In the genomic region with DNA sequence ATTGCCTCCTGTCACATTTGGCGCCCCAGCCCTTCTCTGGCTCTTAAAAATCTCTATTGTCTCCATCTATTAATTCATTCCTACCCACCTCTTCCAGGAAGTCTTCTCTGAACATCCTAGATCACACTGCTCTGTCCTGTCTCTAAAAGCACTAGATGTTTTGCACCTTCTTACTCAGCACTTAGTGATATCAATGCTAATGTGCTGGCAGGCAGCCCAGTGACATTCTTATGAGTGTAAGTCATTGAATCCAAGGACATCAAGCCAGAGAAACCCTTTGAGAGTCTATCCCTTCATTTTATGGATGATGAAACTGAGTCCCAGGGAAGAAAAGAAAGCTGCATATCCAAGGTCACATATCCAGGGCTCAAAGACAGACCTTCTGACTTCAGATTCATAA, we compare ENCODE assay signal across 12 cellular contexts. TPM values are rescaled to one million over a fixed set of nuclear protein-coding genes. Genes with fewer than 3 reads are reported as not detected.
DNase-seq lines count a peak whose midpoint lies in the region; ATAC-seq, FAIRE-seq and TF ChIP-seq lines count a peak whose summit lies in the region.
"Had no signal": no experiment of that assay in that cellular context is flagged by ENCODE, and none has a peak within 500 bp of the region (broad histone marks: within the 10 kb centered on the region; RNA-seq: fewer than 3 reads in every experiment).

No MANE protein-coding gene starts in this region.

- FAIRE-seq in D721Med (lab: Jason Lieb, UNC) = no peak

- TF ChIP-seq CTCF in D721Med (IDR thresholded peaks at IDR 0.05; ENCODE audit: insufficient read depth, missing control alignments) (no peak), GM10266 (IDR thresholded peaks at IDR 0.05; ENCODE audit: control insufficient read depth, insufficient read depth, low read depth, missing control alignments) (no peak)

- no peak overlapping the region for H3K4me3 Mint-ChIP-seq in T-helper 2 cell treated with Interferon-gamma antibody and Interleukin-4, amounts not matched to agents 5 μg/mL and 100 μg/mL, for 36 hours
- H3K4me3 Mint-ChIP-seq: central memory CD8-positive, alpha-beta T cell had no signal

- H3K9me3 Mint-ChIP-seq in T-helper 2 cell treated with Interferon-gamma antibody and Interleukin-4, amounts not matched to agents 5 μg/mL and 100 μg/mL, for 36 hours = no peaks in the 10 kb centered on the region
- H3K9me3 Mint-ChIP-seq: central memory CD8-positive, alpha-beta T cell had no signal

- H3K36me3 Mint-ChIP-seq in T-helper 2 cell treated with Interferon-gamma antibody and Interleukin-4, amounts not matched to agents 5 μg/mL and 100 μg/mL, for 36 hours (ENCODE audit: low read depth) = no peaks in the 10 kb centered on the region

- H3K4me1 Mint-ChIP-seq in T-helper 2 cell treated with Interferon-gamma antibody and Interleukin-4, amounts not matched to agents 5 μg/mL and 100 μg/mL, for 36 hours (ENCODE audit: low read depth) = peaks cover 4% of the 10 kb centered on the region
- H3K4me1 Mint-ChIP-seq: central memory CD8-positive, alpha-beta T cell had no signal

- H3K27ac Mint-ChIP-seq in T-helper 2 cell treated with Interferon-gamma antibody and Interleukin-4, amounts not matched to agents 5 μg/mL and 100 μg/mL, for 36 hours = no peak overlapping the region

- peak; percentile 64 for ATAC-seq in SK-N-SH treated with all-trans-retinoic acid at 6 μM for 48 hours

- peaks cover 19% of the 10 kb centered on the region for H3K27me3 Mint-ChIP-seq in T-helper 2 cell treated with Interferon-gamma antibody and Interleukin-4, amounts not matched to agents 5 μg/mL and 100 μg/mL, for 36 hours (ENCODE audit: low read depth)

- DNase-seq in AG08396 (ENCODE audit: low spot score) = peak; percentile 37
- DNase-seq in H4 (ENCODE audit: low spot score) = peak; percentile 50
- DNase-seq in glomerular visceral epithelial cell (ENCODE audit: extremely low spot score) = peak; percentile 86
- no peak for DNase-seq in D721Med (ENCODE audit: insufficient read length, low spot score)
- DNase-seq in GM10266 (ENCODE audit: extremely low spot score) = no peak
- DNase-seq in T-helper 2 cell treated with Interferon-gamma antibody and Interleukin-4, amounts not matched to agents 5 μg/mL and 100 μg/mL, for 36 hours (ENCODE audit: low spot score) = no peak
- DNase-seq in retina = no peak
- DNase-seq: GF-D8; hippocampal formation; stimulated activated CD4-positive, alpha-beta T cell treated with anti-CD3 and anti-CD28 coated beads, Interleukin-12 subunit alpha, Interleukin-12 subunit beta, amount 100 ng/mL, for 4 hours had no signal

TF ChIP-seq in SK-N-SH treated with all-trans-retinoic acid at 6 μM for 48 hours, 23 proteins besides CTCF, POLR2A, EP300 and RAD21:
- peak; percentile 37; the same call in 1 of the 2 replicates for TF ChIP-seq ZFP3 (CRISPR knock-in tag; IDR thresholded peaks at IDR 0.05)
- no peak for TF ChIP-seq CSDC2 (CRISPR knock-in tag; IDR thresholded peaks at IDR 0.05)
- no peak for TF ChIP-seq ARNTL (CRISPR knock-in tag; IDR thresholded peaks at IDR 0.05; ENCODE audit: borderline replicate concordance, low read depth)
- no peak for TF ChIP-seq ESRRG (CRISPR knock-in tag; IDR thresholded peaks at IDR 0.05)
- no peak for TF ChIP-seq ZNF70 (CRISPR knock-in tag; IDR thresholded peaks at IDR 0.05)
- TF ChIP-seq OSR1 (CRISPR knock-in tag; IDR thresholded peaks at IDR 0.05) = no peak
- TF ChIP-seq, protein P1, sequence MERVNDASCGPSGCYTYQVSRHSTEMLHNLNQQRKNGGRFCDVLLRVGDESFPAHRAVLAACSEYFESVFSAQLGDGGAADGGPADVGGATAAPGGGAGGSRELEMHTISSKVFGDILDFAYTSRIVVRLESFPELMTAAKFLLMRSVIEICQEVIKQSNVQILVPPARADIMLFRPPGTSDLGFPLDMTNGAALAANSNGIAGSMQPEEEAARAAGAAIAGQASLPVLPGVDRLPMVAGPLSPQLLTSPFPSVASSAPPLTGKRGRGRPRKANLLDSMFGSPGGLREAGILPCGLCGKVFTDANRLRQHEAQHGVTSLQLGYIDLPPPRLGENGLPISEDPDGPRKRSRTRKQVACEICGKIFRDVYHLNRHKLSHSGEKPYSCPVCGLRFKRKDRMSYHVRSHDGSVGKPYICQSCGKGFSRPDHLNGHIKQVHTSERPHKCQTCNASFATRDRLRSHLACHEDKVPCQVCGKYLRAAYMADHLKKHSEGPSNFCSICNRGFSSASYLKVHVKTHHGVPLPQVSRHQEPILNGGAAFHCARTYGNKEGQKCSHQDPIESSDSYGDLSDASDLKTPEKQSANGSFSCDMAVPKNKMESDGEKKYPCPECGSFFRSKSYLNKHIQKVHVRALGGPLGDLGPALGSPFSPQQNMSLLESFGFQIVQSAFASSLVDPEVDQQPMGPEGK (CRISPR knock-in tag; IDR thresholded peaks at IDR 0.05; ENCODE audit: borderline replicate concordance) = no peak

RNA-seq across cellular contexts. Expression of gene PAX2, which starts 48.3 kb away (rescaled TPM):
- not detected in 2 replicates for total RNA-seq in H4 (2014; rRNA removed; shearing (Covaris generic))

Comparison
In these comparisons a context has a peak if more than half of its experiments do, and no peak if none do; other contexts are left out.
1. DNase-seq: peak in AG08396 (single experiment), H4 (single experiment) and glomerular visceral epithelial cell (single experiment); none in D721Med (single experiment), GM10266 (single experiment), T-helper 2 cell treated with Interferon-gamma antibody and Interleukin-4, amounts not matched to agents 5 μg/mL and 100 μg/mL, for 36 hours (single experiment) and retina (single experiment).